10 cellular contexts compared by ENCODE assay signal in genomic region chr16:81817789-81818304, GRCh38. TPM values are rescaled to one million over a fixed set of nuclear protein-coding genes. Genes with fewer than 3 reads are reported as not detected.
DNase-seq lines count a peak whose midpoint lies in the region; ATAC-seq, FAIRE-seq and TF ChIP-seq lines count a peak whose summit lies in the region.
"Had no signal": no experiment of that assay in that cellular context is flagged by ENCODE, and none has a peak within 500 bp of the region (broad histone marks: within the 10 kb centered on the region; RNA-seq: fewer than 3 reads in every experiment).

No MANE protein-coding gene starts in this region.

- TF ChIP-seq CTCF in MM.1S (IDR thresholded peaks at IDR 0.05; ENCODE audit: low read length), result no peak
- no peak for TF ChIP-seq CTCF in lower lobe of right lung (IDR thresholded peaks at IDR 0.05)

- ATAC-seq in GM21381 (IDR thresholded peaks at IDR 0.05; ENCODE audit: unreplicated experiment) (peak; percentile 29), lower lobe of right lung (peak in 1 of 2 donors; percentile 70), HG03095 (IDR thresholded peaks at IDR 0.05; ENCODE audit: unreplicated experiment) (no peak)
- ATAC-seq in activated T-cell treated with anti-CD3 and anti-CD28 coated beads, Interleukin-2, amount 50 U/mL, for 4 hours, result no peak

- H3K36me3 ChIP-seq in MM.1S (replicated peaks; ENCODE audit: insufficient read depth, low read length) (no peaks in the 10 kb centered on the region), lower lobe of right lung (no peaks in the 10 kb centered on the region)

- peaks cover 35% of the 10 kb centered on the region for H3F3A ChIP-seq in MM.1S (ENCODE audit: insufficient read depth, low read length)

- no peaks in the 10 kb centered on the region for H3K27me3 ChIP-seq in MM.1S (replicated peaks; ENCODE audit: insufficient read depth, low read length)
- H3K27me3 ChIP-seq in lower lobe of right lung (ENCODE audit: low read depth), result no peaks in the 10 kb centered on the region

- CTCF ChIA-PET in activated CD4-positive, alpha-beta T cell treated with anti-CD3 and anti-CD28 coated beads, Interleukin-2, amount 10 ng/mL, durations not matched to agents 7 days and 5 days (lab: Charles Lee), result interaction anchor here (0.7 kb wide), 1 partner anchor 8 kb away, joined by 3 read pairs; no protein-coding TSS in a partner anchor

- no peaks in the 10 kb centered on the region for H4K20me1 ChIP-seq in MM.1S (ENCODE audit: insufficient read depth, low read length)

- peaks cover 41% of the 10 kb centered on the region for H3K79me2 ChIP-seq in MM.1S (ENCODE audit: low read length)

- H3K9me2 ChIP-seq in MM.1S (replicated peaks; ENCODE audit: insufficient read depth, low read length), result no peaks in the 10 kb centered on the region

- peak; percentile 74; the same call in 1 of the 2 replicates for TF ChIP-seq POLR2A in GM12892 (IDR thresholded peaks at IDR 0.05; ENCODE audit: low read depth, low read length)

- peak overlapping the region; percentile 95 for H3K9ac ChIP-seq in MM.1S (ENCODE audit: low read length)

- DNase-seq in GM12892 (ENCODE audit: insufficient read length) (no peak), MM.1S (peak; percentile 52), lower lobe of right lung (peak; percentile 53), NCI-H774 (lab: John Stamatoyannopoulos, UW) (no peak)
- no peak for DNase-seq in activated CD4-positive, alpha-beta T cell treated with anti-CD3 and anti-CD28 coated beads, Interleukin-2, amount 10 ng/mL, durations not matched to agents 7 days and 5 days
- no peak for DNase-seq in activated T-cell treated with anti-CD3 and anti-CD28 coated beads, Interleukin-2, amount 50 U/mL, for 4 hours

- peaks cover 13% of the 10 kb centered on the region for H3K4me1 Mint-ChIP-seq in activated CD4-positive, alpha-beta T cell treated with anti-CD3 and anti-CD28 coated beads, Interleukin-2, amount 10 ng/mL, durations not matched to agents 7 days and 5 days
- peaks cover 25% of the 10 kb centered on the region for H3K4me1 Mint-ChIP-seq in activated T-cell treated with anti-CD3 and anti-CD28 coated beads, Interleukin-2, amount 50 U/mL, for 4 hours (ENCODE audit: low read depth)

- POLR2A ChIA-PET in activated CD4-positive, alpha-beta T cell treated with anti-CD3 and anti-CD28 coated beads, Interleukin-2, amount 10 ng/mL, durations not matched to agents 7 days and 5 days (lab: Charles Lee), result no interaction called here

- no peak overlapping the region for H3K27ac Mint-ChIP-seq in activated CD4-positive, alpha-beta T cell treated with anti-CD3 and anti-CD28 coated beads, Interleukin-2, amount 10 ng/mL, durations not matched to agents 7 days and 5 days

- no peaks in the 10 kb centered on the region for H3K9me3 ChIP-seq in MM.1S (replicated peaks; ENCODE audit: insufficient read depth, low read length)
- no peaks in the 10 kb centered on the region for H3K9me3 ChIP-seq in lower lobe of right lung

- H3K4me3 ChIP-seq in MM.1S (ENCODE audit: low read length) (peak overlapping the region; percentile 29; the same call in 1 of the 2 replicates), lower lobe of right lung (no peak overlapping the region)

- H3K36me3 Mint-ChIP-seq in activated CD4-positive, alpha-beta T cell treated with anti-CD3 and anti-CD28 coated beads, Interleukin-2, amount 10 ng/mL, durations not matched to agents 7 days and 5 days (ENCODE audit: low read depth), result no peaks in the 10 kb centered on the region
- H3K36me3 Mint-ChIP-seq in activated T-cell treated with anti-CD3 and anti-CD28 coated beads, Interleukin-2, amount 50 U/mL, for 4 hours (ENCODE audit: insufficient read depth), result no peaks in the 10 kb centered on the region

- H3K4me2 ChIP-seq in MM.1S (ENCODE audit: low read depth, low read length), result peak overlapping the region; percentile 96

- no peaks in the 10 kb centered on the region for H3K9me3 Mint-ChIP-seq in activated CD4-positive, alpha-beta T cell treated with anti-CD3 and anti-CD28 coated beads, Interleukin-2, amount 10 ng/mL, durations not matched to agents 7 days and 5 days
- no peaks in the 10 kb centered on the region for H3K9me3 Mint-ChIP-seq in activated T-cell treated with anti-CD3 and anti-CD28 coated beads, Interleukin-2, amount 50 U/mL, for 4 hours

- H3K4me3 Mint-ChIP-seq in activated CD4-positive, alpha-beta T cell treated with anti-CD3 and anti-CD28 coated beads, Interleukin-2, amount 10 ng/mL, durations not matched to agents 7 days and 5 days, result no peak overlapping the region
- no peak overlapping the region for H3K4me3 Mint-ChIP-seq in activated T-cell treated with anti-CD3 and anti-CD28 coated beads, Interleukin-2, amount 50 U/mL, for 4 hours

- H2AFZ ChIP-seq in MM.1S (ENCODE audit: low read length), result no peak overlapping the region

- H3K27ac ChIP-seq in MM.1S (ENCODE audit: low read length) (peak overlapping the region; percentile 100), lower lobe of right lung (peak overlapping the region; percentile 20)

- H3K27me3 Mint-ChIP-seq in activated CD4-positive, alpha-beta T cell treated with anti-CD3 and anti-CD28 coated beads, Interleukin-2, amount 10 ng/mL, durations not matched to agents 7 days and 5 days, result no peaks in the 10 kb centered on the region
- peaks cover 10% of the 10 kb centered on the region for H3K27me3 Mint-ChIP-seq in activated T-cell treated with anti-CD3 and anti-CD28 coated beads, Interleukin-2, amount 50 U/mL, for 4 hours (ENCODE audit: low read depth)

- intact Hi-C loops in lower lobe of right lung (cut with DNase I), result no loop called here

- peak; percentile 94 for FAIRE-seq in GM12892 (lab: Jason Lieb, UNC)
- FAIRE-seq: astrocyte had no signal

- H3K4me1 ChIP-seq in MM.1S (ENCODE audit: low read length), result peaks cover 40% of the 10 kb centered on the region
- H3K4me1 ChIP-seq in lower lobe of right lung, result peaks cover 13% of the 10 kb centered on the region

RNA-seq across cellular contexts. Expression of gene PLCG2, which starts 38.8 kb away (rescaled TPM):
- 137 TPM for polyA plus RNA-seq in GM12892 (2012; ENCODE audit: missing spikeins)
- total RNA-seq in lower lobe of right lung, result 47.7 TPM
- 1 to 10 TPM; 2.6 to 3.1 TPM for total RNA-seq in activated CD4-positive, alpha-beta T cell treated with anti-CD3 and anti-CD28 coated beads, Interleukin-2, amount 10 ng/mL, durations not matched to agents 7 days and 5 days
- total RNA-seq in activated T-cell treated with anti-CD3 and anti-CD28 coated beads, Interleukin-2, amount 50 U/mL, for 4 hours, result 1 to 10 TPM; 2.6 to 3.4 (median 2.7) TPM
- total RNA-seq: osteocyte had no signal

Comparison
In these comparisons a context has a peak if more than half of its experiments do, and no peak if none do; other contexts are left out.
1. DNase-seq: peak in MM.1S (single experiment) and lower lobe of right lung (single experiment); none in GM12892 (single experiment), activated CD4-positive, alpha-beta T cell treated with anti-CD3 and anti-CD28 coated beads, Interleukin-2, amount 10 ng/mL, durations not matched to agents 7 days and 5 days (single experiment), activated T-cell treated with anti-CD3 and anti-CD28 coated beads, Interleukin-2, amount 50 U/mL, for 4 hours (single experiment) and NCI-H774 (single experiment).
2. RNA of gene PLCG2, which starts 38.8 kb away (total RNA-seq): 47.7 TPM in lower lobe of right lung (single experiment); 2.6 to 3.1 TPM in activated CD4-positive, alpha-beta T cell treated with anti-CD3 and anti-CD28 coated beads, Interleukin-2, amount 10 ng/mL, durations not matched to agents 7 days and 5 days and 2.6 to 3.4 TPM in activated T-cell treated with anti-CD3 and anti-CD28 coated beads, Interleukin-2, amount 50 U/mL, for 4 hours; every median in the first group is over 10 times any median in the second.